Comparison of ENCODE assay signal across 34 cellular contexts in the genomic region with DNA sequence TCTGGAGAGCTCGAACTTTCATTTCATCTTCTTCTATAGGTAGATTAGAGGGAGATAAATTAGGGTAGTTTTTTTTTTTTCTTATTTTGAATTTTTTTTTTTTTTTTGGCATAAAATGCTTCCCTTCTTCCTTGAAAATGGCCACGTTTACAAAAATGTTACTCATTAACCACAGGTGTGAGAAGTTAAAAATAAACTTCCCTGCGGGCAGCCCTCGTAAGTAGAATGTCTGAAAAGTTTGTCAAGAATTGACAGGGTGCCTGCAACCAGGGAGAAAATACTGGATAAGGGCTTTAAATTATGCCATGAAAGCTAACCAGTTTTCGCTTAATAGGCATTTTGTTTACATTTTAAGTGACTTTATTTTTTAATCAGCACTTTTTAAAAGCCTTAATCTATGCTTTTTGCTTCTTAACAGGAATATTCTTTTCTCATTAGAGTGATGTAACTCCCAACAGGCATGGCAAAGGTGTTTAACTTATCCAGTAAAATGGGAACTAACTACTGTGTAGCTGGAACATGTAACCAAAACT. TPM values are rescaled to one million over a fixed set of nuclear protein-coding genes. Genes with fewer than 3 reads are reported as not detected.
DNase-seq lines count a peak whose midpoint lies in the region; ATAC-seq, FAIRE-seq and TF ChIP-seq lines count a peak whose summit lies in the region.
"Had no signal": no experiment of that assay in that cellular context is flagged by ENCODE, and none has a peak within 500 bp of the region (broad histone marks: within the 10 kb centered on the region; RNA-seq: fewer than 3 reads in every experiment).

No MANE protein-coding gene starts in this region.

- H3K36me3 Mint-ChIP-seq in activated naive CD4-positive, alpha-beta T cell treated with anti-CD3 and anti-CD28 coated beads, Interleukin-2, amount 10 ng/mL, durations not matched to agents 7 days and 5 days: no peaks in the 10 kb centered on the region
- H3K36me3 Mint-ChIP-seq: activated CD8-positive, alpha-beta memory T cell treated with anti-CD3 and anti-CD28 coated beads, Interleukin-2, amount 10 ng/mL, durations not matched to agents 7 days and 5 days; IgD-negative memory B cell; memory B cell had no signal

- TF ChIP-seq POLR2A in A549 (IDR thresholded peaks at IDR 0.05; ENCODE audit: low read length): no peak

- no peak overlapping the region for H2AK5ac ChIP-seq in mesenchymal stem cell (ENCODE audit: low read length, severe bottlenecking)

- no peak overlapping the region for H2BK120ac ChIP-seq in mesenchymal stem cell (ENCODE audit: low read depth, low read length)

- H2BK15ac ChIP-seq in mesenchymal stem cell (ENCODE audit: low read depth, poor library complexity, severe bottlenecking): no peak overlapping the region

- no peak overlapping the region for H3K4ac ChIP-seq in mesenchymal stem cell (ENCODE audit: low read depth in 1 of 2, low read length in 2 of 2)

- ATAC-seq in A549: no peak
- ATAC-seq: activated CD8-positive, alpha-beta memory T cell treated with anti-CD3 and anti-CD28 coated beads, Interleukin-2, amount 10 ng/mL, durations not matched to agents 7 days and 5 days; heart right ventricle; left cardiac atrium; stimulated activated naive CD8-positive, alpha-beta T cell treated with anti-CD3 and anti-CD28 coated beads, Interleukin-15, Interleukin-2, amounts not matched to agents 100 U/mL and 50 U/mL, for 24 hours had no signal

- no peak for FAIRE-seq in A549 (lab: Jason Lieb, UNC)
- no peak for FAIRE-seq in bronchial epithelial cell (lab: Jason Lieb, UNC)

- no peak for DNase-seq in A549 (ENCODE audit: low read depth in 1 of 2, low spot score in 1 of 2)
- DNase-seq in LHCN-M2 (ENCODE audit: low read depth): peak; percentile 39
- peak; percentile 70 for DNase-seq in bronchial epithelial cell (ENCODE audit: low read depth)
- no peak for DNase-seq in mesenchymal stem cell
- no peak for DNase-seq in activated naive CD4-positive, alpha-beta T cell treated with anti-CD3 and anti-CD28 coated beads, Interleukin-2, amount 10 ng/mL, durations not matched to agents 7 days and 5 days
- no peak for DNase-seq in AG20443 (ENCODE audit: low spot score)
- no peak for DNase-seq in activated CD4-positive, alpha-beta T cell treated with anti-CD3 and anti-CD28 coated beads for 4 hours
- DNase-seq in OCI-LY7 (ENCODE audit: low spot score): no peak
- DNase-seq: activated CD8-positive, alpha-beta memory T cell treated with anti-CD3 and anti-CD28 coated beads, Interleukin-2, amount 10 ng/mL, durations not matched to agents 7 days and 5 days; activated naive CD4-positive, alpha-beta T cell treated with anti-CD3 and anti-CD28 coated beads for 36 hours; colonic mucosa; effector memory CD4-positive, alpha-beta T cell; foreskin melanocyte; GDM1; heart right ventricle; left cardiac atrium; MG63; NCI-H1417; NCI-H2107; NCI-H446; NCI-H774; OCI-M1; SHP77 treated with DMSO at 0.1 percent for 48 hours; stimulated activated naive CD8-positive, alpha-beta T cell treated with anti-CD3 and anti-CD28 coated beads, Interleukin-15, Interleukin-2, amounts not matched to agents 100 U/mL and 50 U/mL, for 24 hours; SW 1271; T-helper 9 cell; testis; WERI-Rb-1 had no signal

- H3K9me3 Mint-ChIP-seq in activated naive CD4-positive, alpha-beta T cell treated with anti-CD3 and anti-CD28 coated beads, Interleukin-2, amount 10 ng/mL, durations not matched to agents 7 days and 5 days: no peaks in the 10 kb centered on the region
- H3K9me3 Mint-ChIP-seq: activated naive CD4-positive, alpha-beta T cell treated with anti-CD3 and anti-CD28 coated beads for 36 hours; IgD-negative memory B cell; memory B cell had no signal

- H4K91ac ChIP-seq in mesenchymal stem cell (ENCODE audit: low read length): no peak overlapping the region

- intact Hi-C loops in OCI-LY7 (cut with micrococcal nuclease; ENCODE audit: unreplicated experiment): no loop called here

- no peak overlapping the region for H3K4me3 Mint-ChIP-seq in activated naive CD4-positive, alpha-beta T cell treated with anti-CD3 and anti-CD28 coated beads, Interleukin-2, amount 10 ng/mL, durations not matched to agents 7 days and 5 days
- H3K4me3 Mint-ChIP-seq: activated CD8-positive, alpha-beta memory T cell treated with anti-CD3 and anti-CD28 coated beads, Interleukin-2, amount 10 ng/mL, durations not matched to agents 7 days and 5 days; activated naive CD4-positive, alpha-beta T cell treated with anti-CD3 and anti-CD28 coated beads for 36 hours; IgD-negative memory B cell; memory B cell had no signal

- peaks cover 54% of the 10 kb centered on the region for H3K27me3 Mint-ChIP-seq in activated naive CD4-positive, alpha-beta T cell treated with anti-CD3 and anti-CD28 coated beads, Interleukin-2, amount 10 ng/mL, durations not matched to agents 7 days and 5 days

- peak overlapping the region; percentile 22; the same call in 2 of the 3 replicates for H3K4me2 ChIP-seq in A549
- no peak overlapping the region for H3K4me2 ChIP-seq in mesenchymal stem cell (ENCODE audit: low read length, poor library complexity, severe bottlenecking)
- no peak overlapping the region for H3K4me2 ChIP-seq in OCI-LY7 (ENCODE audit: low read length)
- H3K4me2 ChIP-seq: BLaER1 had no signal

- TF ChIP-seq CTCF in A549 (IDR thresholded peaks at IDR 0.05): no peak
- TF ChIP-seq CTCF in bronchial epithelial cell (IDR thresholded peaks at IDR 0.05; ENCODE audit: insufficient read depth, low read length, severe bottlenecking): no peak
- TF ChIP-seq CTCF in OCI-LY7 (conservative IDR thresholded peaks at IDR 0.05; ENCODE audit: low read length): no peak

- WGBS in A549 (ENCODE audit: missing lambda C conversion rate): 45% methylated on average over 5 of the region's 5 CpGs
- 74% methylated on average over 2 of the region's 5 CpGs for WGBS in mesenchymal stem cell

- POLR2A ChIA-PET in A549 (lab: Yijun Ruan, JAX): no interaction called here
- POLR2A ChIA-PET in OCI-LY7 (lab: Charles Lee): interaction anchor here (0.7 kb wide), 1 partner anchor 28 kb away, joined by 3 read pairs; no protein-coding TSS in a partner anchor

- H2AFZ ChIP-seq in mesenchymal stem cell (ENCODE audit: low read depth, low read length): no peak overlapping the region
- H2AFZ ChIP-seq in OCI-LY7 (ENCODE audit: low read length): no peak overlapping the region

- no peak overlapping the region for H2BK12ac ChIP-seq in mesenchymal stem cell (ENCODE audit: low read length in 2 of 2)

- TF ChIP-seq RAD21 in A549 (conservative IDR thresholded peaks at IDR 0.05 in 1 of 2, IDR thresholded peaks at IDR 0.05 in 1 of 2): no peak

- H3K36me3 ChIP-seq in bronchial epithelial cell (ENCODE audit: control insufficient read depth, insufficient read depth, low read length): no peaks in the 10 kb centered on the region
- peaks cover 0 to 3% of the 10 kb centered on the region in 2 experiments for H3K36me3 ChIP-seq in mesenchymal stem cell (ENCODE audit: control insufficient read depth in 1 of 2, insufficient read depth in 2 of 2, low read depth in 1 of 2, low read length in 2 of 2)
- no peaks in the 10 kb centered on the region for H3K36me3 ChIP-seq in OCI-LY7 (ENCODE audit: insufficient read depth, low read length)
- H3K36me3 ChIP-seq: BLaER1, colonic mucosa, esophagus muscularis mucosa, heart right ventricle, MG63, neutrophil, prostate gland, WERI-Rb-1 had no signal

- TF ChIP-seq EP300 in A549 (IDR thresholded peaks at IDR 0.05): no peak

- no peak overlapping the region for H4K8ac ChIP-seq in mesenchymal stem cell (ENCODE audit: low read length)

- H3K27ac ChIP-seq in A549 (no peak overlapping the region), mesenchymal stem cell (ENCODE audit: low read length, poor library complexity, severe bottlenecking) (no peak overlapping the region), OCI-LY7 (ENCODE audit: low read depth, low read length, poor library complexity, severe bottlenecking) (no peak overlapping the region)
- H3K27ac ChIP-seq: BLaER1, colonic mucosa, esophagus muscularis mucosa, neutrophil, prostate gland, testis, WERI-Rb-1 had no signal

- H3K4me1 ChIP-seq in A549 (peaks cover 26% of the 10 kb centered on the region), mesenchymal stem cell (ENCODE audit: control insufficient read depth, insufficient read depth, low read depth, low read length) (no peaks in the 10 kb centered on the region), OCI-LY7 (ENCODE audit: insufficient read depth, low read length, poor library complexity, severe bottlenecking) (no peaks in the 10 kb centered on the region)
- H3K4me1 ChIP-seq: colonic mucosa, prostate gland, testis had no signal

- no peak overlapping the region for H2BK5ac ChIP-seq in mesenchymal stem cell (ENCODE audit: low read depth, low read length, poor library complexity, severe bottlenecking)

- H4K20me1 ChIP-seq in OCI-LY7 (ENCODE audit: insufficient read depth, low read length): no peaks in the 10 kb centered on the region
- H4K20me1 ChIP-seq: BLaER1 had no signal

- H3K27me3 ChIP-seq in bronchial epithelial cell (ENCODE audit: control insufficient read depth, insufficient read depth, low read length) (no peaks in the 10 kb centered on the region), mesenchymal stem cell (ENCODE audit: control insufficient read depth in 1 of 2, insufficient read depth in 1 of 2, low read length in 2 of 2) (no peaks in the 10 kb centered on the region)
- H3K27me3 ChIP-seq: colonic mucosa, esophagus muscularis mucosa, MG63, testis had no signal

- H3K18ac ChIP-seq in mesenchymal stem cell (ENCODE audit: low read depth in 1 of 2, low read length in 2 of 2): no peak overlapping the region

- peak overlapping the region; percentile 92 for H3K9ac ChIP-seq in mesenchymal stem cell (ENCODE audit: low read length)
- H3K9ac ChIP-seq: BLaER1 had no signal

- H3K4me3 ChIP-seq in A549 (no peak overlapping the region), bronchial epithelial cell (ENCODE audit: low read depth, low read length) (no peak overlapping the region), mesenchymal stem cell (ENCODE audit: insufficient read depth in 1 of 2, low read depth in 1 of 2, low read length in 2 of 2) (no peak overlapping the region), OCI-LY7 (ENCODE audit: low read depth, low read length, poor library complexity, severe bottlenecking) (no peak overlapping the region)
- H3K4me3 ChIP-seq: BLaER1, colonic mucosa, esophagus muscularis mucosa, heart right ventricle, MG63, prostate gland, testis had no signal

- no peak overlapping the region for H3K14ac ChIP-seq in mesenchymal stem cell (ENCODE audit: low read length in 2 of 2)

- no peak overlapping the region for H3K23ac ChIP-seq in mesenchymal stem cell (ENCODE audit: low read length in 2 of 2)

- no peaks in the 10 kb centered on the region for H3K9me2 ChIP-seq in OCI-LY7 (ENCODE audit: insufficient read depth, low read length)

- BruUV-seq in OCI-LY7 (replicated peaks; lab: Mats Ljungman, UMichigan): no TSS peak

- CTCF ChIA-PET in A549 (lab: Yijun Ruan, JAX) (no interaction called here), OCI-LY7 (lab: Charles Lee; ENCODE audit: unreplicated experiment) (no interaction called here)
- CTCF ChIA-PET in activated naive CD4-positive, alpha-beta T cell treated with anti-CD3 and anti-CD28 coated beads, Interleukin-2, amount 10 ng/mL, durations not matched to agents 7 days and 5 days (lab: Charles Lee): no interaction called here

- H3K9me3 ChIP-seq in A549: no peaks in the 10 kb centered on the region
- no peaks in the 10 kb centered on the region for H3K9me3 ChIP-seq in mesenchymal stem cell (ENCODE audit: control insufficient read depth, low read length)
- no peaks in the 10 kb centered on the region for H3K9me3 ChIP-seq in OCI-LY7 (ENCODE audit: low read length)
- H3K9me3 ChIP-seq: BLaER1, colonic mucosa, esophagus muscularis mucosa, heart right ventricle, MG63, neutrophil, prostate gland, testis had no signal

- no peak overlapping the region for H3K27ac Mint-ChIP-seq in activated naive CD4-positive, alpha-beta T cell treated with anti-CD3 and anti-CD28 coated beads, Interleukin-2, amount 10 ng/mL, durations not matched to agents 7 days and 5 days
- H3K27ac Mint-ChIP-seq: activated CD8-positive, alpha-beta memory T cell treated with anti-CD3 and anti-CD28 coated beads, Interleukin-2, amount 10 ng/mL, durations not matched to agents 7 days and 5 days; activated naive CD4-positive, alpha-beta T cell treated with anti-CD3 and anti-CD28 coated beads for 36 hours; IgD-negative memory B cell; memory B cell had no signal

- H3K4me1 Mint-ChIP-seq in activated naive CD4-positive, alpha-beta T cell treated with anti-CD3 and anti-CD28 coated beads, Interleukin-2, amount 10 ng/mL, durations not matched to agents 7 days and 5 days: peaks cover 14% of the 10 kb centered on the region

- no peaks in the 10 kb centered on the region for H3K79me2 ChIP-seq in OCI-LY7 (ENCODE audit: insufficient read depth, low read depth, low read length)

- peaks cover 1% of the 10 kb centered on the region for H3K79me1 ChIP-seq in mesenchymal stem cell (replicated peaks; ENCODE audit: low read length, poor library complexity, severe bottlenecking)

RNA-seq across cellular contexts. Expression of a gene that starts 4.2 kb away (rescaled TPM):
- 500 and 982 TPM in 2 replicates for polyA plus RNA-seq in A549 (2011; rRNA removed)
- 90.1 and 100 TPM in 2 replicates for polyA plus RNA-seq in A549 (2012; cell fraction: cytosol; rRNA removed)
- polyA plus RNA-seq in A549 (2012; cell fraction: nucleus; rRNA removed): 388 and 415 TPM in 2 replicates
- 157 to 223 TPM (median 203 TPM) in 3 replicates for polyA plus RNA-seq in A549 (2017; fragmentation: RNase III; extraction: RNeasy Plus Mini Kit Qiagen cat#74134 plus additional on column Dnase treatment)
- polyA minus RNA-seq in A549 (2011; rRNA and poly(A)+ RNA removed): 1,062 and 1,397 TPM in 2 replicates
- total RNA-seq in LHCN-M2 (2014; rRNA removed): 3,000 and 3,278 TPM in 2 replicates
- polyA plus RNA-seq in LHCN-M2 (2012): 2,602 TPM
- 53.8 and 83.2 TPM in 2 replicates for total RNA-seq in bronchial epithelial cell
- 1,493 TPM for polyA plus RNA-seq in mesenchymal stem cell (2013, experiment 1 of 2)
- 1,327 TPM for polyA plus RNA-seq in mesenchymal stem cell (2013, experiment 2 of 2)
- total RNA-seq in OCI-LY7 (2014; rRNA removed; shearing (Covaris generic)): 0.03 TPM in 1 of 2 replicates, not detected in the other
- 1.2 and 1.3 TPM in 2 replicates for total RNA-seq in OCI-LY7 (2022)

Comparison
In these comparisons a context has a peak if more than half of its experiments do, and no peak if none do; other contexts are left out.
1. DNase-seq: peak in LHCN-M2 (single experiment) and bronchial epithelial cell (single experiment); none in A549 (0 of 2), mesenchymal stem cell (single experiment), activated naive CD4-positive, alpha-beta T cell treated with anti-CD3 and anti-CD28 coated beads, Interleukin-2, amount 10 ng/mL, durations not matched to agents 7 days and 5 days (single experiment), AG20443 (single experiment), activated CD4-positive, alpha-beta T cell treated with anti-CD3 and anti-CD28 coated beads for 4 hours (0 of 2) and OCI-LY7 (single experiment).
2. RNA of a gene that starts 4.2 kb away (total RNA-seq): 3,000 to 3,278 TPM in LHCN-M2 and 53.8 to 83.2 TPM in bronchial epithelial cell; 0.03 to 1.3 TPM in OCI-LY7; every median in the first group is over 10 times any median in the second.